Comparison of ENCODE assay signal across 20 cellular contexts in genomic region chr12:18935371-18935965, GRCh38.
DNase-seq lines count a peak whose midpoint lies in the region; ATAC-seq, FAIRE-seq and TF ChIP-seq lines count a peak whose summit lies in the region.
"Had no signal": no experiment of that assay in that cellular context is flagged by ENCODE, and none has a peak within 500 bp of the region (broad histone marks: within the 10 kb centered on the region; RNA-seq: fewer than 3 reads in every experiment).

No MANE protein-coding gene starts in this region.

- H3K4me1 Mint-ChIP-seq in astrocyte (ENCODE audit: low read depth, unreplicated experiment) (peaks cover 11% of the 10 kb centered on the region), neural progenitor cell (peaks cover 7% of the 10 kb centered on the region)
- H3K4me1 Mint-ChIP-seq in stimulated activated effector memory CD8-positive, alpha-beta T cell treated with anti-CD3 and anti-CD28 coated beads, Interleukin-12 subunit alpha, Interleukin-12 subunit beta, amount 100 ng/mL, for 72 hours: no peaks in the 10 kb centered on the region
- H3K4me1 Mint-ChIP-seq: CD14-positive monocyte; CD4-positive, alpha-beta memory T cell had no signal

- H3K4me1 ChIP-seq in HAP-1 (peaks cover 13% of the 10 kb centered on the region), astrocyte (ENCODE audit: insufficient read depth, low read length) (no peaks in the 10 kb centered on the region), neural progenitor cell (no peaks in the 10 kb centered on the region)
- H3K4me1 ChIP-seq: BLaER1 had no signal

- TF ChIP-seq CTCF in astrocyte (IDR thresholded peaks at IDR 0.05; ENCODE audit: insufficient read depth, low read depth, low read length): no peak
- TF ChIP-seq CTCF in neural progenitor cell (IDR thresholded peaks at IDR 0.05): no peak
- no peak for TF ChIP-seq CTCF in coronary artery (IDR thresholded peaks at IDR 0.05)
- no peak for TF ChIP-seq CTCF in foreskin fibroblast (IDR thresholded peaks at IDR 0.05; ENCODE audit: low read depth, low read length)

- no peaks in the 10 kb centered on the region for H3K27me3 Mint-ChIP-seq in astrocyte (ENCODE audit: low read depth, unreplicated experiment)
- no peaks in the 10 kb centered on the region for H3K27me3 Mint-ChIP-seq in neural progenitor cell (ENCODE audit: insufficient read depth, low read depth)

- FAIRE-seq in astrocyte (lab: Jason Lieb, UNC): no peak
- FAIRE-seq: A204.1 had no signal

- no peaks in the 10 kb centered on the region for H3K9me3 ChIP-seq in HAP-1
- H3K9me3 ChIP-seq in astrocyte (ENCODE audit: insufficient read depth, low read depth, low read length): no peaks in the 10 kb centered on the region
- no peaks in the 10 kb centered on the region for H3K9me3 ChIP-seq in neural progenitor cell (ENCODE audit: low read depth)

- H3K79me2 ChIP-seq in astrocyte (ENCODE audit: insufficient read depth, low read length) (no peaks in the 10 kb centered on the region), neural progenitor cell (ENCODE audit: low read depth) (no peaks in the 10 kb centered on the region)

- no peak overlapping the region for H3K4me3 ChIP-seq in HAP-1
- no peak overlapping the region for H3K4me3 ChIP-seq in astrocyte (ENCODE audit: insufficient read depth, low read depth, low read length)
- H3K4me3 ChIP-seq in neural progenitor cell: no peak overlapping the region
- no peak overlapping the region for H3K4me3 ChIP-seq in coronary artery
- H3K4me3 ChIP-seq in foreskin fibroblast (ENCODE audit: low read depth in 1 of 2, low read length in 2 of 2): no peak overlapping the region
- H3K4me3 ChIP-seq: BLaER1 had no signal

- no peaks in the 10 kb centered on the region for H3F3A ChIP-seq in neural progenitor cell (ENCODE audit: low read depth)

- DNase-seq in HAP-1 (ENCODE audit: low spot score in 2 of 2) (peak; percentile 9 to 10), astrocyte (ENCODE audit: low read depth) (peak; percentile 44), neural progenitor cell (ENCODE audit: low spot score) (peak; percentile 7), glomerular visceral epithelial cell (ENCODE audit: extremely low spot score) (no peak), coronary artery (ENCODE audit: low spot score) (no peak), foreskin fibroblast (no peak)
- DNase-seq in stimulated activated effector memory CD8-positive, alpha-beta T cell treated with anti-CD3 and anti-CD28 coated beads, Interleukin-12 subunit alpha, Interleukin-12 subunit beta, amount 100 ng/mL, for 72 hours (ENCODE audit: low spot score in 2 of 2): no peak
- DNase-seq: ACHN; AML-193; CD4-positive, alpha-beta memory T cell; DMS153; DMS79; GDM1; HFFc6 had no signal

- H3K9ac ChIP-seq in astrocyte (ENCODE audit: low read length) (no peak overlapping the region), neural progenitor cell (no peak overlapping the region)
- H3K9ac ChIP-seq: BLaER1, KMS-11 had no signal

- H3K36me3 ChIP-seq in HAP-1 (replicated peaks) (no peaks in the 10 kb centered on the region), astrocyte (ENCODE audit: insufficient read depth, low read length) (no peaks in the 10 kb centered on the region), neural progenitor cell (no peaks in the 10 kb centered on the region)
- H3K36me3 ChIP-seq: BLaER1 had no signal

- H3K27ac ChIP-seq in astrocyte (ENCODE audit: low read depth, low read length) (no peak overlapping the region), neural progenitor cell (no peak overlapping the region), coronary artery (no peak overlapping the region)
- H3K27ac ChIP-seq: BLaER1, KMS-11 had no signal

- in situ Hi-C loops in HAP-1 (cut with MboI; ENCODE audit: low sequenced_read_pairs): no loop called here

- ATAC-seq in stimulated activated effector memory CD8-positive, alpha-beta T cell treated with anti-CD3 and anti-CD28 coated beads, Interleukin-12 subunit alpha, Interleukin-12 subunit beta, amount 100 ng/mL, for 72 hours: peak; percentile 21
- no peak for ATAC-seq in GM18873 (IDR thresholded peaks at IDR 0.05; ENCODE audit: low FRiP score, unreplicated experiment)
- ATAC-seq: HCT116 had no signal

- H3K4me3 Mint-ChIP-seq in astrocyte (ENCODE audit: unreplicated experiment): no peak overlapping the region
- no peak overlapping the region for H3K4me3 Mint-ChIP-seq in neural progenitor cell
- H3K4me3 Mint-ChIP-seq in stimulated activated effector memory CD8-positive, alpha-beta T cell treated with anti-CD3 and anti-CD28 coated beads, Interleukin-12 subunit alpha, Interleukin-12 subunit beta, amount 100 ng/mL, for 72 hours: no peak overlapping the region
- H3K4me3 Mint-ChIP-seq: CD14-positive monocyte; CD4-positive, alpha-beta memory T cell; HFFc6 had no signal

- H3K27ac Mint-ChIP-seq in astrocyte (ENCODE audit: unreplicated experiment) (no peak overlapping the region), neural progenitor cell (no peak overlapping the region)
- no peak overlapping the region for H3K27ac Mint-ChIP-seq in stimulated activated effector memory CD8-positive, alpha-beta T cell treated with anti-CD3 and anti-CD28 coated beads, Interleukin-12 subunit alpha, Interleukin-12 subunit beta, amount 100 ng/mL, for 72 hours
- H3K27ac Mint-ChIP-seq: CD14-positive monocyte; CD4-positive, alpha-beta memory T cell; HFFc6 had no signal

- H3K27me3 ChIP-seq in HAP-1 (ENCODE audit: low read depth): no peaks in the 10 kb centered on the region
- H3K27me3 ChIP-seq in astrocyte (ENCODE audit: insufficient read depth, low read length): no peaks in the 10 kb centered on the region
- no peaks in the 10 kb centered on the region for H3K27me3 ChIP-seq in neural progenitor cell
- H3K27me3 ChIP-seq: BLaER1 had no signal

- H3K4me2 ChIP-seq in astrocyte (ENCODE audit: low read length): no peak overlapping the region
- no peak overlapping the region for H3K4me2 ChIP-seq in neural progenitor cell
- H3K4me2 ChIP-seq: BLaER1, KMS-11 had no signal

- H2AFZ ChIP-seq in astrocyte (ENCODE audit: low read depth, low read length) (no peak overlapping the region), neural progenitor cell (replicated peaks) (peak overlapping the region; percentile 79)

- no peaks in the 10 kb centered on the region for H3K9me3 Mint-ChIP-seq in astrocyte (ENCODE audit: unreplicated experiment)
- H3K9me3 Mint-ChIP-seq in neural progenitor cell: peaks cover 5% of the 10 kb centered on the region
- H3K9me3 Mint-ChIP-seq in stimulated activated effector memory CD8-positive, alpha-beta T cell treated with anti-CD3 and anti-CD28 coated beads, Interleukin-12 subunit alpha, Interleukin-12 subunit beta, amount 100 ng/mL, for 72 hours: no peaks in the 10 kb centered on the region
- H3K9me3 Mint-ChIP-seq: HFFc6 had no signal

- H4K20me1 ChIP-seq in astrocyte (ENCODE audit: insufficient read depth, low read length) (no peaks in the 10 kb centered on the region), neural progenitor cell (ENCODE audit: low read depth) (no peaks in the 10 kb centered on the region)
- H4K20me1 ChIP-seq: BLaER1 had no signal

- H3K36me3 Mint-ChIP-seq in astrocyte (ENCODE audit: low read depth, unreplicated experiment) (no peaks in the 10 kb centered on the region), neural progenitor cell (no peaks in the 10 kb centered on the region)
- no peaks in the 10 kb centered on the region for H3K36me3 Mint-ChIP-seq in stimulated activated effector memory CD8-positive, alpha-beta T cell treated with anti-CD3 and anti-CD28 coated beads, Interleukin-12 subunit alpha, Interleukin-12 subunit beta, amount 100 ng/mL, for 72 hours
- H3K36me3 Mint-ChIP-seq: CD14-positive monocyte; CD4-positive, alpha-beta memory T cell had no signal

Comparison
In these comparisons a context has a peak if more than half of its experiments do, and no peak if none do; other contexts are left out.
1. DNase-seq: peak in HAP-1 (2 of 2), astrocyte (single experiment) and neural progenitor cell (single experiment); none in stimulated activated effector memory CD8-positive, alpha-beta T cell treated with anti-CD3 and anti-CD28 coated beads, Interleukin-12 subunit alpha, Interleukin-12 subunit beta, amount 100 ng/mL, for 72 hours (0 of 2), glomerular visceral epithelial cell (single experiment), coronary artery (single experiment) and foreskin fibroblast (0 of 2).